Comparison of ENCODE assay signal across 36 cellular contexts in the genomic region with DNA sequence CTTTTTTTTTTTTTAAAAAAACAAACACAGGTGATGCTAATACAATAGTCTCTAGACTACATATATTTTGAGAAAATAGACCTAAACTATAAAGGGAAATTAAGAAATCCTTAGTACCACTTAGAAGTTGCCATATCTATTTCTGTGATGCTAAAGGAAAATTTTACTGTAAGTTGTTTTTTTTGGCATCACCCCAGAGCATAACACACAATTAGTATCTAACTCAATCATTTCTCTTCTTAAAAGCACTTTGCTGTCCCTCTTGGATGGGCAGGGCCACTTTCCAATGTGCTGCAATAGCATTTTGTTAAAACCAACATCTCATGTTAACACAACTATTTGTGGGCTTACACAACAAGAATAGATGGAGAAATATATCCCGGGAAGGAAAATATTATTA.
DNase-seq lines count a peak whose midpoint lies in the region; ATAC-seq, FAIRE-seq and TF ChIP-seq lines count a peak whose summit lies in the region.
"Had no signal": no experiment of that assay in that cellular context is flagged by ENCODE, and none has a peak within 500 bp of the region (broad histone marks: within the 10 kb centered on the region; RNA-seq: fewer than 3 reads in every experiment).

No MANE protein-coding gene starts in this region.

- TF ChIP-seq EP300 in SK-N-SH (IDR thresholded peaks at IDR 0.05; ENCODE audit: borderline replicate concordance in 1 of 2, low read depth in 1 of 2, low read length in 1 of 2) (no peak), HepG2 (IDR thresholded peaks at IDR 0.05; ENCODE audit: low read depth in 2 of 2, low read length in 2 of 2) (no peak), HepG2 (CRISPR knock-in tag; IDR thresholded peaks at IDR 0.05; ENCODE audit: borderline replicate concordance) (no peak)

- H3K4me3 ChIP-seq in SK-N-SH (ENCODE audit: low read depth in 2 of 2, low read length in 1 of 2) (no peak overlapping the region), SK-N-MC (no peak overlapping the region), HepG2 (replicated peaks in 1 of 3; ENCODE audit: insufficient read depth in 1 of 3, low read depth in 2 of 3, low read length in 3 of 3) (no peak overlapping the region)
- no peak overlapping the region for H3K4me3 ChIP-seq in CD8-positive, alpha-beta T cell (ENCODE audit: low read depth, low read length)
- H3K4me3 ChIP-seq: A549; BLaER1; BLaER1 treated with 17β-estradiol and CSF1 and Interleukin-3, amounts not matched to agents 10 nM and 100 nM had no signal

- H3K36me3 Mint-ChIP-seq in nephron (ENCODE audit: low read depth), result no peaks in the 10 kb centered on the region
- no peaks in the 10 kb centered on the region for H3K36me3 Mint-ChIP-seq in CD8-positive, alpha-beta T cell
- H3K36me3 Mint-ChIP-seq: CD14-positive monocyte; CD4-positive, alpha-beta memory T cell; CD4-positive, CD25-positive, alpha-beta regulatory T cell; CD8-positive, alpha-beta memory T cell had no signal

- POLR2A ChIA-PET in SK-N-SH (lab: Yijun Ruan, JAX), result interaction anchor here (0.6 kb wide), 1 partner anchor 409 kb away, joined by 3 read pairs; no protein-coding TSS in a partner anchor
- POLR2A ChIA-PET in HepG2 (lab: Yijun Ruan, JAX), result no interaction called here
- POLR2A ChIA-PET in CD8-positive, alpha-beta T cell (lab: Charles Lee), result no interaction called here

- no peak for TF ChIP-seq POLR2A in HepG2 (IDR thresholded peaks at IDR 0.05; ENCODE audit: insufficient read depth in 1 of 2, low read depth in 2 of 2, low read length in 2 of 2)

- H3F3A ChIP-seq in SK-N-SH (replicated peaks; ENCODE audit: insufficient read depth), result no peaks in the 10 kb centered on the region

- no peak overlapping the region for H3K9ac ChIP-seq in SK-N-SH
- H3K9ac ChIP-seq in SK-N-MC (ENCODE audit: insufficient read length), result no peak overlapping the region
- no peak overlapping the region for H3K9ac ChIP-seq in HepG2 (ENCODE audit: insufficient read depth, low read depth, low read length)
- H3K9ac ChIP-seq: BLaER1; BLaER1 treated with 17β-estradiol and CSF1 and Interleukin-3, amounts not matched to agents 10 nM and 100 nM had no signal

- DNase-seq in SK-N-SH, result no peak
- no peak for DNase-seq in SK-N-MC (ENCODE audit: low read depth, low spot score)
- DNase-seq in fibroblast of gingiva (ENCODE audit: low read depth), result peak; percentile 4
- DNase-seq in HepG2 (ENCODE audit: low spot score), result no peak
- DNase-seq in CD8-positive, alpha-beta T cell, result no peak
- DNase-seq: 8988T; ACHN; AML-193; BE2C; C1 segment of cervical spinal cord; Caco-2; Calu3; CD4-positive, alpha-beta memory T cell; CD4-positive, alpha-beta T cell; CD4-positive, CD25-positive, alpha-beta regulatory T cell; CD8-positive, alpha-beta memory T cell; COR-L47; DMS 273 treated with DMSO at 0.1 percent for 48 hours; DMS153; DMS53; DMS79; DMS79 treated with DMSO at 0.1 percent for 48 hours; DND-41; EL had no signal

- H3K4me1 ChIP-seq in SK-N-SH (ENCODE audit: control insufficient read depth in 1 of 2, insufficient read depth in 2 of 2, low read depth in 1 of 2, low read length in 1 of 2) (no peaks in the 10 kb centered on the region), HepG2 (ENCODE audit: insufficient read depth, low read length) (no peaks in the 10 kb centered on the region)
- no peaks in the 10 kb centered on the region for H3K4me1 ChIP-seq in CD8-positive, alpha-beta T cell (ENCODE audit: insufficient read depth, low read length)
- H3K4me1 ChIP-seq: A549, BE2C, Caco-2 had no signal

- no peak overlapping the region for H3K4me3 Mint-ChIP-seq in nephron
- H3K4me3 Mint-ChIP-seq in CD8-positive, alpha-beta T cell, result no peak overlapping the region
- H3K4me3 Mint-ChIP-seq: B cell; CD14-positive monocyte; CD4-positive, alpha-beta memory T cell; CD4-positive, alpha-beta T cell; CD4-positive, CD25-positive, alpha-beta regulatory T cell; CD8-positive, alpha-beta memory T cell had no signal

- no peaks in the 10 kb centered on the region for H3K9me3 Mint-ChIP-seq in nephron
- H3K9me3 Mint-ChIP-seq in CD8-positive, alpha-beta T cell, result no peaks in the 10 kb centered on the region
- H3K9me3 Mint-ChIP-seq: CD4-positive, alpha-beta memory T cell; CD4-positive, alpha-beta T cell; CD8-positive, alpha-beta memory T cell had no signal

- CTCF ChIA-PET in SK-N-SH (lab: Yijun Ruan, JAX), result interaction anchor here (0.7 to 0.9 kb wide), 2 partner anchors 17 to 25 kb away, joined by 3 read pairs; no protein-coding TSS in a partner anchor
- CTCF ChIA-PET in HepG2 (lab: Yijun Ruan, JAX; ENCODE audit: low intra/inter-chr PET ratio, low total read pairs), result no interaction called here
- CTCF ChIA-PET in CD8-positive, alpha-beta T cell (lab: Charles Lee), result no interaction called here

- H3K27ac ChIP-seq in SK-N-SH (ENCODE audit: low read depth in 2 of 2, low read length in 1 of 2) (no peak overlapping the region), SK-N-MC (peak overlapping the region; percentile 81), HepG2 (ENCODE audit: extremely low read length, insufficient read depth, low read length) (no peak overlapping the region)
- H3K27ac ChIP-seq in CD8-positive, alpha-beta T cell (ENCODE audit: low read depth, low read length), result no peak overlapping the region
- H3K27ac ChIP-seq: 22Rv1; A549; BLaER1; BLaER1 treated with 17β-estradiol and CSF1 and Interleukin-3, amounts not matched to agents 10 nM and 100 nM; C4-2B had no signal

- TF ChIP-seq RAD21 in SK-N-SH (IDR thresholded peaks at IDR 0.05; ENCODE audit: low read length), result no peak
- TF ChIP-seq RAD21 in HepG2 (CRISPR knock-in tag; IDR thresholded peaks at IDR 0.05), result no peak

- H3K27me3 ChIP-seq in SK-N-SH (ENCODE audit: insufficient read depth), result no peaks in the 10 kb centered on the region
- H3K27me3 ChIP-seq in HepG2 (ENCODE audit: control insufficient read depth in 1 of 2, insufficient read depth in 2 of 2, low read length in 2 of 2), result no peaks in the 10 kb centered on the region; a peak in 1 of 5 replicates
- no peaks in the 10 kb centered on the region for H3K27me3 ChIP-seq in CD8-positive, alpha-beta T cell (ENCODE audit: insufficient read depth, low read length)
- H3K27me3 ChIP-seq: BE2C; BLaER1; BLaER1 treated with 17β-estradiol and CSF1 and Interleukin-3, amounts not matched to agents 10 nM and 100 nM had no signal

- no TSS peak for BruUV-seq in HepG2 (replicated peaks; lab: Mats Ljungman, UMichigan)

- no peak overlapping the region for H3K4me2 ChIP-seq in SK-N-SH
- no peak overlapping the region for H3K4me2 ChIP-seq in HepG2 (ENCODE audit: low read depth, low read length)
- H3K4me2 ChIP-seq: A549; BLaER1; BLaER1 treated with 17β-estradiol and CSF1 and Interleukin-3, amounts not matched to agents 10 nM and 100 nM had no signal

- no peaks in the 10 kb centered on the region for H3K27me3 Mint-ChIP-seq in nephron (ENCODE audit: low read depth)
- H3K27me3 Mint-ChIP-seq in CD8-positive, alpha-beta T cell (ENCODE audit: low read depth), result peaks cover 13% of the 10 kb centered on the region

- no peak for ATAC-seq in SK-N-SH treated with all-trans-retinoic acid at 6 μM for 48 hours
- no peak for ATAC-seq in HepG2
- ATAC-seq in HG03571 (IDR thresholded peaks at IDR 0.05; ENCODE audit: unreplicated experiment), result no peak
- ATAC-seq in CD8-positive, alpha-beta T cell, result no peak
- ATAC-seq: A549 had no signal

- H3K79me2 ChIP-seq in SK-N-SH (ENCODE audit: insufficient read depth) (no peaks in the 10 kb centered on the region), HepG2 (ENCODE audit: insufficient read depth, low read length) (no peaks in the 10 kb centered on the region)

- 26% methylated on average over 1 of the region's 1 CpG for WGBS in SK-N-SH (ENCODE audit: low lambda C conversion rate)
- 55% methylated on average over 1 of the region's 1 CpG for WGBS in HepG2 (ENCODE audit: low lambda C conversion rate)

- H4K20me1 ChIP-seq in SK-N-SH (ENCODE audit: insufficient read depth) (no peaks in the 10 kb centered on the region), HepG2 (ENCODE audit: insufficient read depth, low read length) (no peaks in the 10 kb centered on the region)
- H4K20me1 ChIP-seq: BLaER1; BLaER1 treated with 17β-estradiol and CSF1 and Interleukin-3, amounts not matched to agents 10 nM and 100 nM had no signal

- H3K9me2 ChIP-seq in SK-N-SH, result no peaks in the 10 kb centered on the region

- peaks cover 19% of the 10 kb centered on the region for H3K4me1 Mint-ChIP-seq in nephron
- no peaks in the 10 kb centered on the region for H3K4me1 Mint-ChIP-seq in CD8-positive, alpha-beta T cell (ENCODE audit: low read depth)
- H3K4me1 Mint-ChIP-seq: CD14-positive monocyte; CD4-positive, alpha-beta memory T cell; CD4-positive, CD25-positive, alpha-beta regulatory T cell had no signal

- H3K9me3 ChIP-seq in SK-N-SH, result no peaks in the 10 kb centered on the region
- no peaks in the 10 kb centered on the region for H3K9me3 ChIP-seq in SK-N-MC (ENCODE audit: low read depth, low read length)
- no peaks in the 10 kb centered on the region for H3K9me3 ChIP-seq in HepG2 (ENCODE audit: low read length)
- no peaks in the 10 kb centered on the region for H3K9me3 ChIP-seq in CD8-positive, alpha-beta T cell (ENCODE audit: low read length)
- H3K9me3 ChIP-seq: A549, BE2C, Caco-2 had no signal

- H3K36me3 ChIP-seq in SK-N-SH (replicated peaks in 1 of 2; ENCODE audit: control insufficient read depth in 1 of 2, insufficient read depth in 2 of 2, low read length in 1 of 2) (no peaks in the 10 kb centered on the region), SK-N-MC (ENCODE audit: insufficient read depth, low read length) (no peaks in the 10 kb centered on the region), HepG2 (replicated peaks in 1 of 2; ENCODE audit: control insufficient read depth in 1 of 2, insufficient read depth in 2 of 2, low read length in 2 of 2) (no peaks in the 10 kb centered on the region)
- no peaks in the 10 kb centered on the region for H3K36me3 ChIP-seq in CD8-positive, alpha-beta T cell (ENCODE audit: insufficient read depth, low read length)
- H3K36me3 ChIP-seq: BE2C; BLaER1; BLaER1 treated with 17β-estradiol and CSF1 and Interleukin-3, amounts not matched to agents 10 nM and 100 nM had no signal

- in situ Hi-C loops in HepG2 (cut with HindIII; ENCODE audit: extremely low pct_ligation_motif_present, low pct_unique_long_range_greater_than_20kb), result no loop called here

- no peak for FAIRE-seq in HepG2 (lab: Jason Lieb, UNC)
- FAIRE-seq: A204.1, A549, D721Med had no signal

- H3K27ac Mint-ChIP-seq in nephron, result peak overlapping the region; percentile 44 to 84 (median 83)
- H3K27ac Mint-ChIP-seq in CD8-positive, alpha-beta T cell, result no peak overlapping the region
- H3K27ac Mint-ChIP-seq: B cell; CD4-positive, alpha-beta memory T cell; CD4-positive, alpha-beta T cell; CD4-positive, CD25-positive, alpha-beta regulatory T cell had no signal

- intact Hi-C loops in HepG2 (cut with micrococcal nuclease; ENCODE audit: unreplicated experiment), result no loop called here
- intact Hi-C loops in CD8-positive, alpha-beta T cell (cut with DNase I, micrococcal nuclease), result no loop called here

- H2AFZ ChIP-seq in SK-N-SH (ENCODE audit: low read depth) (no peak overlapping the region), HepG2 (ENCODE audit: low read length) (no peak overlapping the region)

- TF ChIP-seq CTCF in SK-N-SH (IDR thresholded peaks at IDR 0.05) (no peak), nephron (IDR thresholded peaks at IDR 0.05; ENCODE audit: unreplicated experiment in 3 of 3) (no peak), HepG2 (CRISPR knock-in tag; IDR thresholded peaks at IDR 0.05) (no peak)
- TF ChIP-seq CTCF in CD8-positive, alpha-beta T cell (IDR thresholded peaks at IDR 0.05), result no peak

TF ChIP-seq in HepG2, 621 proteins besides CTCF, POLR2A, EP300 and RAD21 (continues in another document):
- no peak for TF ChIP-seq KLF12 (CRISPR knock-in tag; IDR thresholded peaks at IDR 0.05; ENCODE audit: borderline replicate concordance)
